34 cellular contexts compared by ENCODE assay signal in the genomic region with DNA sequence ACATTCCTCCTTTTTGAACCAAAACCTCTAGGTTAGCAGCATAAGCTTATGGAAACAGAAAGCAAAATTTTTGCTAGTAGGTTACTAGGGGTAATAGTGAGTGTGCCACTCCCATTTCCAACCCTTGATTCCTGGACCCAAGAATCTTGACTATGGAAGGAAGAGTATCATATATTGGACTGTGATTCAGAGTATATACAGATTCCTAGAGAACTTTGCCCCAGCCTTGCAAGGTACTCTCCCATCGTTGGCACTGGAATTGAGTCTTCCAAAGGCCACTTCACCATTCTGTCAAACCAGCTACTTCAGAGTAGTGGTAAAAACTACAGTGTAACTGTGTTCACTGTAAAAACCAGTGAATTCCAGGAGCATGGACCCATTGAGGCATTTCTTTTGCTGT.
"Had no signal": no experiment of that assay in that cellular context is flagged by ENCODE, and none has a peak within 500 bp of the region (broad histone marks: within the 10 kb centered on the region; RNA-seq: fewer than 3 reads in every experiment).

No MANE protein-coding gene starts in this region.

- H3K9me3 ChIP-seq: adrenal gland, body of pancreas, breast epithelium had no signal

- ATAC-seq: activated CD8-positive, alpha-beta T cell treated with anti-CD3 and anti-CD28 coated beads for 36 hours; activated naive CD4-positive, alpha-beta T cell treated with anti-CD3 and anti-CD28 coated beads, Interleukin-2, amount 50 U/mL, for 72 hours; activated T-cell treated with anti-CD3 and anti-CD28 coated beads, Interleukin-2, amount 50 U/mL, for 4 hours; activated T-cell treated with anti-CD3 and anti-CD28 coated beads, Interleukin-2, amount 50 U/mL, for 72 hours; activated T-helper 17 cell treated with anti-CD3 and anti-CD28 coated beads, Interleukin-2, amount 50 U/mL, for 72 hours; body of pancreas had no signal

- H3K27ac ChIP-seq: adrenal gland, body of pancreas, breast epithelium, VCaP had no signal

- DNase-seq: activated B cell treated with CpG ODN at 0.5 μM for 24 hours; activated CD4-positive, alpha-beta memory T cell treated with anti-CD3 and anti-CD28 coated beads for 36 hours; activated CD4-positive, alpha-beta T cell treated with anti-CD3 and anti-CD28 coated beads for 4 hours; activated CD4-positive, alpha-beta T cell treated with anti-CD3 and anti-CD28 coated beads, Interleukin-2, amount 10 ng/mL, durations not matched to agents 24 days and 14 days; activated CD4-positive, alpha-beta T cell treated with anti-CD3 and anti-CD28 coated beads, Interleukin-2, amount 50 U/mL, for 1 hour; activated CD4-positive, alpha-beta T cell treated with anti-CD3 and anti-CD28 coated beads, Interleukin-2, amount 50 U/mL, for 4 hours; activated CD4-positive, CD25-positive, alpha-beta regulatory T cell treated with anti-CD3 and anti-CD28 coated beads, Interleukin-2, amount 50 U/mL, for 72 hours; activated CD8-positive, alpha-beta memory T cell treated with anti-CD3 and anti-CD28 coated beads, Interleukin-2, amount 50 U/mL, for 4 hours; activated CD8-positive, alpha-beta T cell treated with anti-CD3 and anti-CD28 coated beads for 36 hours; activated effector memory CD4-positive, alpha-beta T cell treated with anti-CD3 and anti-CD28 coated beads, Interleukin-2, amount 50 U/mL, for 16 hours; activated gamma-delta T cell treated with Interleukin-2 at 50 U/mL for 16 hours; activated naive CD4-positive, alpha-beta T cell; activated naive CD4-positive, alpha-beta T cell treated with anti-CD3 and anti-CD28 coated beads for 36 hours; activated naive CD4-positive, alpha-beta T cell treated with anti-CD3 and anti-CD28 coated beads, Interleukin-2, amount 50 U/mL, for 16 hours; activated naive CD8-positive, alpha-beta T cell treated with anti-CD3 and anti-CD28 coated beads for 36 hours; activated T-cell treated with anti-CD3 and anti-CD28 coated beads for 4 hours; activated T-cell treated with anti-CD3 and anti-CD28 coated beads, Interleukin-2, amount 50 U/mL, for 1 hour; activated T-cell treated with anti-CD3 and anti-CD28 coated beads, Interleukin-2, amount 50 U/mL, for 4 hours; activated T-cell treated with anti-CD3 and anti-CD28 coated beads, Interleukin-2, amount 50 U/mL, for 72 hours; adrenal gland; amniotic stem cell; aorta; body of pancreas; brain microvascular endothelial cell; central memory CD4-positive, alpha-beta T cell; T-helper 1 cell; T-helper 2 cell; T-helper 9 cell had no signal

- H3K4me3 ChIP-seq: adrenal gland, body of pancreas, breast epithelium had no signal

- H3K4me1 ChIP-seq: body of pancreas, breast epithelium had no signal

- H3K27me3 ChIP-seq: adrenal gland, body of pancreas, brain microvascular endothelial cell, breast epithelium had no signal

- H3K36me3 ChIP-seq: adrenal gland, brain microvascular endothelial cell, breast epithelium had no signal

- FAIRE-seq: astrocyte, TTC549 had no signal
